Comparison of ENCODE assay signal across 15 cellular contexts in the genomic region with DNA sequence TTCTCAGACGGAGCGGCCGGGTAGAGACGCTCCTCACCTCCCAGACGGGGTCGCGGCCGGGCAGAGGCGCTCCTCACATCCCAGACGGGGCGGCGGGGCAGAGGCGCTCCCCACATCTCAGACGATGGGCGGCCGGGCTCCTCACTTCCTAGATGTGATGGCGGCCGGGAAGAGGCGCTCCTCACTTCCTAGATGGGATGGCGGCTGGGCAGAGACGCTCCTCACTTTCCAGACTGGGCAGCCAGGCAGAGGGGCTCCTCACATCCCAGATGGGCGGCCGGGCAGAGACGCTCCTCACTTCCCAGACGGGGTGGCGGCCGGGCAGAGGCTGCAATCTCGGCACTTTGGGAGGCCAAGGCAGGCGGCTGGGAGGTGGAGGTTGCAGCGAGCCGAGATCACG. TPM values are rescaled to one million over a fixed set of nuclear protein-coding genes. Genes with fewer than 3 reads are reported as not detected.
"Had no signal": no experiment of that assay in that cellular context is flagged by ENCODE, and none has a peak within 500 bp of the region (broad histone marks: within the 10 kb centered on the region; RNA-seq: fewer than 3 reads in every experiment).

No MANE protein-coding gene starts in this region.

RNA-seq across cellular contexts. Expression of a gene that starts 29.0 kb away (rescaled TPM):
- total RNA-seq: activated B cell treated with CpG ODN at 0.5 μM for 24 hours; activated CD4-positive, alpha-beta memory T cell treated with anti-CD3 and anti-CD28 coated beads for 36 hours; activated CD4-positive, alpha-beta memory T cell treated with anti-CD3 and anti-CD28 coated beads, Interleukin-2, amount 10 ng/mL, durations not matched to agents 7 days and 5 days; activated CD4-positive, alpha-beta T cell treated with anti-CD3 and anti-CD28 coated beads for 36 hours; activated CD4-positive, alpha-beta T cell treated with anti-CD3 and anti-CD28 coated beads, Interleukin-2, amount 10 ng/mL, durations not matched to agents 24 days and 14 days; activated CD4-positive, alpha-beta T cell treated with anti-CD3 and anti-CD28 coated beads, Interleukin-2, amount 10 ng/mL, durations not matched to agents 7 days and 5 days; activated CD8-positive, alpha-beta memory T cell treated with anti-CD3 and anti-CD28 coated beads for 36 hours; activated CD8-positive, alpha-beta memory T cell treated with anti-CD3 and anti-CD28 coated beads, Interleukin-2, amount 10 ng/mL, durations not matched to agents 7 days and 5 days; activated CD8-positive, alpha-beta T cell treated with anti-CD3 and anti-CD28 coated beads for 36 hours; activated CD8-positive, alpha-beta T cell treated with anti-CD3 and anti-CD28 coated beads, Interleukin-2, amount 10 ng/mL, durations not matched to agents 7 days and 5 days; T-cell; T-helper 1 cell treated with Interleukin-12 subunit alpha and Interleukin-12 subunit beta and Interleukin-4 antibody, amounts not matched to agents 30 ng/mL and 1 ng/mL, for 36 hours; T-helper 17 cell; T-helper 2 cell treated with Interferon-gamma antibody and Interleukin-4, amounts not matched to agents 100 ng/mL and 5 ng/mL, for 36 hours; WTC11 had no signal
